8 cellular contexts compared by ENCODE assay signal in the genomic region with DNA sequence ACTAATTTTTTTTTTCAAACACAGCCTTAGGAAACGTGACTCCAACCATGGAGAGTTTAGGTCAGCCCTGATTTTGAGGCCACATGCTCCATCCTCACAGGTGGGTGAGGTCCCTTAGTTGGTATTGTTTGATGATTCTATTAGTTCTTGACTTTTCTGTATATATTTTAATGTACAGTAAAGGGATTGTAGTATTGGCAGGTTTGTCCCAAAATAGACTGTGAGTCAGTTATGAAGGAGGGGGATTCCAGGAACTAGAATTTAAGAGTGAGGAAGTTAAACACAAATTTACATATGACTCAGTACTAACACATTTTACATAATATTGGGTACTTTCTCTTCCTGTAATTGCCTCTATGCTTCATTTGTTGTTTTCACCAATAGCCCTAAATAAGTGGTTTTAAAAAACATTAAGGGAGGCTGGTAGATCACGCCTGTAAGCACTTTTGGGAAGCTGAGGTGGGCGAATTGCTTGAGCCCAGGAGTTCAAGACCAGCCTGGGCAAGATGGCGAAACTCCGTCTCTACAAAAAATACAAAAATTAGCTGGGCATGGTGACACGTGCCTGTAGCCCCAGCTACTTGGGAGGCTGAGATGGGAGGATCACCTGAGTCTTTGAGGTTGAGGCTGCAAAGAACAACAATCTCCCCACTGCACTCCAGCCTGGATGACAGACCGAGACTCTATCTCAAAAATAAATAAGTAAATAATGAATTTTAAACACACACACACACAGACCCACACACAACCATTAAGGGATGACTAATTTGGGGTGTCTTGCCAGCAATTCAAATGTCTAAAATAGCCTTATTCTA.
DNase-seq lines count a peak whose midpoint lies in the region; ATAC-seq and TF ChIP-seq lines count a peak whose summit lies in the region.

No MANE protein-coding gene starts in this region.

- H3K4me1 ChIP-seq in right lobe of liver, result no peaks in the 10 kb centered on the region
- no peaks in the 10 kb centered on the region for H3K4me1 ChIP-seq in endodermal cell (ENCODE audit: control insufficient read depth, insufficient read depth, low read length)

- no peaks in the 10 kb centered on the region for H3K36me3 ChIP-seq in right lobe of liver
- no peaks in the 10 kb centered on the region for H3K36me3 ChIP-seq in endodermal cell (ENCODE audit: control insufficient read depth, insufficient read depth, low read length)

- 61% methylated on average over 7 of the region's 7 CpGs for WGBS in right lobe of liver (ENCODE audit: insufficient coverage, low coverage, low lambda C conversion rate, missing lambda C conversion rate)
- WGBS in endodermal cell (ENCODE audit: insufficient coverage in 1 of 2, insufficient read length in 1 of 2), 2 experiments, result 93 to 96% methylated on average over 6 to 7 of the region's 7 CpGs

- TF ChIP-seq CTCF in CD4-positive, alpha-beta T cell (IDR thresholded peaks at IDR 0.05), result no peak
- no peak for TF ChIP-seq CTCF in right lobe of liver (IDR thresholded peaks at IDR 0.05)
- TF ChIP-seq CTCF in endodermal cell (conservative IDR thresholded peaks at IDR 0.05), result no peak

- H3K9ac ChIP-seq in endodermal cell (ENCODE audit: extremely low read depth, low read length, poor library complexity, severe bottlenecking), result no peak overlapping the region

- TF ChIP-seq POLR2A in right lobe of liver (IDR thresholded peaks at IDR 0.05), result no peak

- H3K27ac ChIP-seq in CD4-positive, alpha-beta T cell (ENCODE audit: low read depth, low read length), result no peak overlapping the region
- H3K27ac ChIP-seq in right lobe of liver (no peak overlapping the region), endodermal cell (ENCODE audit: low read depth, low read length) (no peak overlapping the region)

- H3K4me3 ChIP-seq in right lobe of liver (no peak overlapping the region), endodermal cell (ENCODE audit: low read length) (no peak overlapping the region)

- no peak for DNase-seq in CD4-positive, alpha-beta T cell
- DNase-seq in activated CD4-positive, alpha-beta memory T cell treated with anti-CD3 and anti-CD28 coated beads for 36 hours, result peak; percentile 22
- DNase-seq in right lobe of liver, result no peak
- DNase-seq in NCI-H1694 (lab: John Stamatoyannopoulos, UW), result no peak
- no peak for DNase-seq in endodermal cell
- DNase-seq in NCI-H1930 (lab: John Stamatoyannopoulos, UW), result no peak

- no peaks in the 10 kb centered on the region for H3K9me3 Mint-ChIP-seq in CD4-positive, alpha-beta T cell
- no peaks in the 10 kb centered on the region for H3K9me3 Mint-ChIP-seq in activated CD4-positive, alpha-beta memory T cell treated with anti-CD3 and anti-CD28 coated beads for 36 hours
- no peaks in the 10 kb centered on the region for H3K9me3 Mint-ChIP-seq in endodermal cell

- POLR2A ChIA-PET in CD4-positive, alpha-beta T cell (lab: Charles Lee), result interaction anchor here (1.0 kb wide), 1 partner anchor 9 kb away, joined by 3 read pairs; no protein-coding TSS in a partner anchor
- POLR2A ChIA-PET in activated CD4-positive, alpha-beta memory T cell treated with anti-CD3 and anti-CD28 coated beads for 36 hours (lab: Charles Lee), result interaction anchor here (0.5 to 0.6 kb wide), 2 partner anchors 66 to 931 kb away, joined by 3 read pairs; no protein-coding TSS in a partner anchor

- H3K4me3 Mint-ChIP-seq in CD4-positive, alpha-beta T cell, result no peak overlapping the region
- peak overlapping the region; percentile 29 for H3K4me3 Mint-ChIP-seq in activated CD4-positive, alpha-beta memory T cell treated with anti-CD3 and anti-CD28 coated beads for 36 hours
- H3K4me3 Mint-ChIP-seq in endodermal cell, result no peak overlapping the region

- CTCF ChIA-PET in CD4-positive, alpha-beta T cell (lab: Charles Lee), result no interaction called here
- CTCF ChIA-PET in activated CD4-positive, alpha-beta memory T cell treated with anti-CD3 and anti-CD28 coated beads for 36 hours (lab: Charles Lee), result no interaction called here

- ATAC-seq in CD4-positive, alpha-beta T cell (ENCODE audit: poor library complexity), result peak; percentile 19
- ATAC-seq in GM19372 (IDR thresholded peaks at IDR 0.05; ENCODE audit: low read depth, unreplicated experiment) (peak; percentile 92), HG03342 (IDR thresholded peaks at IDR 0.05; ENCODE audit: unreplicated experiment) (peak; percentile 98), right lobe of liver (peak; percentile 29 to 86 (median 48))

- intact Hi-C loops in CD4-positive, alpha-beta T cell (cut with DNase I, micrococcal nuclease), result no loop called here
- intact Hi-C loops in activated CD4-positive, alpha-beta memory T cell treated with anti-CD3 and anti-CD28 coated beads for 36 hours (cut with micrococcal nuclease), result loop anchor here (1.0 to 5.0 kb wide), 5 partner anchors 11 to 200 kb away; no protein-coding TSS in a partner anchor
- intact Hi-C loops in right lobe of liver (cut with DNase I), result no loop called here

- no peaks in the 10 kb centered on the region for H3K9me3 ChIP-seq in CD4-positive, alpha-beta T cell (ENCODE audit: control insufficient read depth, low read length)
- H3K9me3 ChIP-seq in right lobe of liver (no peaks in the 10 kb centered on the region), endodermal cell (ENCODE audit: control insufficient read depth, low read length) (no peaks in the 10 kb centered on the region)

- no peaks in the 10 kb centered on the region for H3K36me3 Mint-ChIP-seq in CD4-positive, alpha-beta T cell (ENCODE audit: low read depth)
- H3K36me3 Mint-ChIP-seq in activated CD4-positive, alpha-beta memory T cell treated with anti-CD3 and anti-CD28 coated beads for 36 hours, result no peaks in the 10 kb centered on the region
- H3K36me3 Mint-ChIP-seq in endodermal cell (ENCODE audit: low read depth), result no peaks in the 10 kb centered on the region

- H3K27ac Mint-ChIP-seq in CD4-positive, alpha-beta T cell, result no peak overlapping the region
- H3K27ac Mint-ChIP-seq in activated CD4-positive, alpha-beta memory T cell treated with anti-CD3 and anti-CD28 coated beads for 36 hours, result peak overlapping the region; percentile 85
- no peak overlapping the region for H3K27ac Mint-ChIP-seq in endodermal cell

- no peaks in the 10 kb centered on the region for H3K27me3 Mint-ChIP-seq in CD4-positive, alpha-beta T cell
- no peaks in the 10 kb centered on the region for H3K27me3 Mint-ChIP-seq in activated CD4-positive, alpha-beta memory T cell treated with anti-CD3 and anti-CD28 coated beads for 36 hours
- H3K27me3 Mint-ChIP-seq in endodermal cell (ENCODE audit: insufficient read depth), result no peaks in the 10 kb centered on the region

- H3K27me3 ChIP-seq in CD4-positive, alpha-beta T cell (ENCODE audit: control insufficient read depth, insufficient read depth, low read length), result no peaks in the 10 kb centered on the region
- H3K27me3 ChIP-seq in right lobe of liver, result no peaks in the 10 kb centered on the region
- H3K27me3 ChIP-seq in endodermal cell (ENCODE audit: control insufficient read depth, insufficient read depth, low read length, poor library complexity, severe bottlenecking), result no peaks in the 10 kb centered on the region

- peaks cover 38% of the 10 kb centered on the region for H3K4me1 Mint-ChIP-seq in CD4-positive, alpha-beta T cell (ENCODE audit: low read depth)
- peaks cover 41% of the 10 kb centered on the region for H3K4me1 Mint-ChIP-seq in activated CD4-positive, alpha-beta memory T cell treated with anti-CD3 and anti-CD28 coated beads for 36 hours (ENCODE audit: low read depth)
- H3K4me1 Mint-ChIP-seq in endodermal cell, result no peaks in the 10 kb centered on the region

Comparison
In these comparisons a context has a peak if more than half of its experiments do, and no peak if none do; other contexts are left out.
1. ATAC-seq: peak in every context shown above with its lines; median percentile 98 in HG03342; 92 in GM19372; 48 in right lobe of liver; 19 in CD4-positive, alpha-beta T cell.